20 cellular contexts compared by ENCODE assay signal in genomic region chr2:223765221-223765775, GRCh38.
DNase-seq lines count a peak whose midpoint lies in the region; ATAC-seq and TF ChIP-seq lines count a peak whose summit lies in the region.
"Had no signal": no experiment of that assay in that cellular context is flagged by ENCODE, and none has a peak within 500 bp of the region (broad histone marks: within the 10 kb centered on the region; RNA-seq: fewer than 3 reads in every experiment).

No MANE protein-coding gene starts in this region.

- peaks cover 6% of the 10 kb centered on the region for H3F3A ChIP-seq in smooth muscle cell (ENCODE audit: low read depth)

- intact Hi-C loops in heart left ventricle (cut with DNase I) = no loop called here

- H3K4me2 ChIP-seq in BLaER1 = peak overlapping the region; percentile 47
- H3K4me2 ChIP-seq in smooth muscle cell = no peak overlapping the region
- H3K4me2 ChIP-seq: KMS-11, SK-N-SH had no signal

- no peaks in the 10 kb centered on the region for H3K79me2 ChIP-seq in smooth muscle cell (ENCODE audit: low read depth)

- DNase-seq in dermis blood vessel endothelial cell = peak; percentile 65
- DNase-seq in lung microvascular endothelial cell (ENCODE audit: low read depth in 2 of 2) = peak; percentile 67 to 74
- DNase-seq in smooth muscle cell (lab: John Stamatoyannopoulos, UW; ENCODE audit: unreplicated experiment) = no peak
- no peak for DNase-seq in islet precursor cell
- no peak for DNase-seq in heart left ventricle
- DNase-seq: CD8-positive, alpha-beta memory T cell; DMS 273 treated with DMSO at 0.1 percent for 48 hours; DND-41; NCI-H1048; NCI-H1417; NCI-H1694; NCI-H2029 treated with DMSO at 0.1 percent for 48 hours; NCI-H510A; NCI-H69; SHP77 treated with DMSO at 0.1 percent for 48 hours; SK-N-SH had no signal

- H3K4me1 ChIP-seq in BLaER1 (peaks cover 20% of the 10 kb centered on the region), smooth muscle cell (ENCODE audit: low read depth) (peaks cover 3% of the 10 kb centered on the region), heart left ventricle (peaks cover 0 to 5% (median 0%) of the 10 kb centered on the region in 12 donors)

- H3K36me3 ChIP-seq in BLaER1 = peaks cover 6% of the 10 kb centered on the region
- no peaks in the 10 kb centered on the region for H3K36me3 ChIP-seq in smooth muscle cell (ENCODE audit: low read depth)
- H3K36me3 ChIP-seq in heart left ventricle = no peaks in the 10 kb centered on the region

- H3K27me3 ChIP-seq in BLaER1 (no peaks in the 10 kb centered on the region), smooth muscle cell (ENCODE audit: low read depth) (no peaks in the 10 kb centered on the region), heart left ventricle (no peaks in the 10 kb centered on the region)

- H3K4me3 ChIP-seq in BLaER1 (no peak overlapping the region), smooth muscle cell (no peak overlapping the region), heart left ventricle (no peak overlapping the region)

- H3K9me3 ChIP-seq in BLaER1 (no peaks in the 10 kb centered on the region), smooth muscle cell (replicated peaks; ENCODE audit: low read depth) (no peaks in the 10 kb centered on the region), heart left ventricle (no peaks in the 10 kb centered on the region)
- H3K9me3 ChIP-seq: SK-N-SH had no signal

- no peaks in the 10 kb centered on the region for H4K20me1 ChIP-seq in BLaER1
- H4K20me1 ChIP-seq in smooth muscle cell (ENCODE audit: low read depth) = no peaks in the 10 kb centered on the region

- ATAC-seq in heart left ventricle = no peak
- no peak for ATAC-seq in GM21367 (IDR thresholded peaks at IDR 0.05; ENCODE audit: unreplicated experiment)

- no peak overlapping the region for H2AFZ ChIP-seq in smooth muscle cell (ENCODE audit: low read depth)

- no peak for TF ChIP-seq POLR2A in heart left ventricle (IDR thresholded peaks at IDR 0.05)

- WGBS in smooth muscle cell (ENCODE audit: low lambda C conversion rate) = 59% methylated on average over 6 of the region's 6 CpGs
- 51 to 61% (median 57%) methylated on average over 6 of the region's 6 CpGs for WGBS in heart left ventricle, 4 donors

- H3K27ac ChIP-seq in BLaER1 (peak overlapping the region; percentile 28; the same call in 1 of the 2 replicates), smooth muscle cell (ENCODE audit: low read depth) (peak overlapping the region; percentile 47), heart left ventricle (no peak overlapping the region)
- H3K27ac ChIP-seq: HL-60, KMS-11 had no signal

- no peak for TF ChIP-seq CTCF in smooth muscle cell (IDR thresholded peaks at IDR 0.05; ENCODE audit: borderline replicate concordance, insufficient read depth, poor library complexity, severe bottlenecking)
- no peak for TF ChIP-seq CTCF in heart left ventricle (IDR thresholded peaks at IDR 0.05)

- H3K9ac ChIP-seq in BLaER1 (no peak overlapping the region), smooth muscle cell (ENCODE audit: low read depth) (no peak overlapping the region)
- H3K9ac ChIP-seq: KMS-11, SK-N-SH had no signal

Comparison
In these comparisons a context has a peak if more than half of its experiments do, and no peak if none do; other contexts are left out.
1. H3K27ac ChIP-seq: peak in BLaER1 (single experiment) and smooth muscle cell (single experiment); none in heart left ventricle (0 of 12).
2. DNase-seq: peak in dermis blood vessel endothelial cell (single experiment) and lung microvascular endothelial cell (2 of 2); none in smooth muscle cell (single experiment), islet precursor cell (single experiment) and heart left ventricle (0 of 5).